Comparison of ENCODE assay signal across 8 cellular contexts in the genomic region with DNA sequence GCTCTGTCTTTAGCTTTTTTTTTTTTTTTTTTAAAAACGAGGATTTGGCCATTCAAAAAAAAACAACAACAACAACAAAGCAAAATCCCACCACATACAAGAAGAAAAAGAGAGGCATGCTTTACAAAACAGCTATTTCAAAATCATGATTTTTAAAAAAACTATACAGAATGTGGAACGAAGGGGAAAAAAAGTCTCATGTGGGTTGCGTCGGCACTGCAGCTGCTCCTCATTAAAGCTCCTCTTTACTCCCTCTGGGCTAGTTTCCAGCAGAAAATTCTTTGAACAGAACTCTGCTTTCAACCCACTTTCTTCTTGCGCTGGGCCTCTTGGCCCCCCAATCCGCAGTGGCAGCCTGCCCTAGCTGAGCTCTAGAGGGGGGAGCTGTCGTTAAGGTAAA. TPM values are rescaled to one million over a fixed set of nuclear protein-coding genes. Genes with fewer than 3 reads are reported as not detected.
A peak's percentile ranks its signal among the peaks of the same experiment; 100 is the strongest.
DNase-seq lines count a peak whose midpoint lies in the region; ATAC-seq and TF ChIP-seq lines count a peak whose summit lies in the region.
"Not testable (repeated sequence)": the region's sequence is repeated elsewhere in the genome, so short reads cannot be mapped to it uniquely, and the experiment has no call there.

No MANE protein-coding gene starts in this region.

- TF ChIP-seq POLR2A in heart left ventricle (IDR thresholded peaks at IDR 0.05); ovary (IDR thresholded peaks at IDR 0.05): not testable (repeated sequence)

- not testable (repeated sequence) for H3K4me2 ChIP-seq in GM23248 (ENCODE audit: unreplicated experiment)
- peak overlapping the region; percentile 40 for H3K4me2 ChIP-seq in smooth muscle cell

- not testable (repeated sequence) for H2AFZ ChIP-seq in GM23248; smooth muscle cell (ENCODE audit: low read depth)

- not testable (repeated sequence) for H3K9ac ChIP-seq in GM23248; smooth muscle cell (ENCODE audit: low read depth)

- WGBS in GM23248 (ENCODE audit: low coverage in 1 of 2, low lambda C conversion rate in 2 of 2, missing lambda C conversion rate in 2 of 2), 2 experiments, result 0 to 2% methylated on average over 7 of the region's 7 CpGs
- 9 to 26% (median 16%) methylated on average over 7 of the region's 7 CpGs for WGBS in heart left ventricle, 4 donors
- WGBS in ovary, 3 donors, result 1 to 2% (median 2%) methylated on average over 5 to 7 of the region's 7 CpGs
- 13% methylated on average over 7 of the region's 7 CpGs for WGBS in smooth muscle cell (ENCODE audit: low lambda C conversion rate)

- H3K27ac Mint-ChIP-seq in chondrocyte (ENCODE audit: unreplicated experiment) (peak overlapping the region; percentile 89), nephron (peak overlapping the region; percentile 90 to 95 (median 92))

- H3K9me3 Mint-ChIP-seq in chondrocyte (ENCODE audit: low read depth); nephron: not testable (repeated sequence)

- H4K20me1 ChIP-seq in GM23248 (ENCODE audit: insufficient read depth); smooth muscle cell (ENCODE audit: low read depth): not testable (repeated sequence)

- TF ChIP-seq EP300 in ovary (IDR thresholded peaks at IDR 0.05), result not testable (repeated sequence)

- not testable (repeated sequence) for DNase-seq in GM23248; chondrocyte (ENCODE audit: low spot score); smooth muscle cell (lab: John Stamatoyannopoulos, UW; ENCODE audit: unreplicated experiment)
- DNase-seq in heart left ventricle (peak in 4 of 5 donors; percentile 6 to 45 (median 18)), right atrium auricular region (ENCODE audit: low spot score) (peak; percentile 58), ovary (peak; percentile 26 to 56 (median 36))

- intact Hi-C loops in heart left ventricle (cut with DNase I); ovary (cut with DNase I): not testable (repeated sequence)

- not testable (repeated sequence) for H3F3A ChIP-seq in GM23248 (ENCODE audit: insufficient read depth); smooth muscle cell (ENCODE audit: low read depth)

- not testable (repeated sequence) for H3K4me3 ChIP-seq in GM23248, heart left ventricle, right atrium auricular region, ovary, smooth muscle cell

- in situ Hi-C loops in GM23248 (cut with MboI), result not testable (repeated sequence)

- H3K36me3 Mint-ChIP-seq in chondrocyte (ENCODE audit: low read depth); nephron (ENCODE audit: low read depth): not testable (repeated sequence)

- H3K4me3 Mint-ChIP-seq in chondrocyte (ENCODE audit: unreplicated experiment) (peak overlapping the region; percentile 60), nephron (peak overlapping the region in 2 of 3 experiments; percentile 50 to 64)

- H3K4me1 Mint-ChIP-seq in chondrocyte (ENCODE audit: low read depth); nephron: not testable (repeated sequence)

- H3K27ac ChIP-seq in GM23248, result peak overlapping the region; percentile 30; the same call in 1 of the 2 replicates
- not testable (repeated sequence) for H3K27ac ChIP-seq in heart left ventricle; right atrium auricular region; ovary; smooth muscle cell (ENCODE audit: low read depth)

- not testable (repeated sequence) for H3K27me3 Mint-ChIP-seq in chondrocyte (ENCODE audit: low read depth); nephron (ENCODE audit: low read depth)

- H3K9me2 ChIP-seq in GM23248 (ENCODE audit: insufficient read depth), result not testable (repeated sequence)

- ATAC-seq in SK-N-SH treated with all-trans-retinoic acid at 6 μM for 48 hours, heart left ventricle: not testable (repeated sequence)

- not testable (repeated sequence) for TF ChIP-seq CTCF in chondrocyte (IDR thresholded peaks at IDR 0.05); heart left ventricle (IDR thresholded peaks at IDR 0.05); right atrium auricular region (IDR thresholded peaks at IDR 0.05); nephron (IDR thresholded peaks at IDR 0.05; ENCODE audit: unreplicated experiment in 3 of 3); ovary (IDR thresholded peaks at IDR 0.05); smooth muscle cell (IDR thresholded peaks at IDR 0.05; ENCODE audit: borderline replicate concordance, insufficient read depth, poor library complexity, severe bottlenecking)

- peaks cover 13% of the 10 kb centered on the region for H3K4me1 ChIP-seq in GM23248 (ENCODE audit: insufficient read depth)
- H3K4me1 ChIP-seq in heart left ventricle; right atrium auricular region; ovary (ENCODE audit: insufficient read depth); smooth muscle cell (ENCODE audit: low read depth): not testable (repeated sequence)

- H3K27me3 ChIP-seq in GM23248 (replicated peaks; ENCODE audit: insufficient read depth); heart left ventricle; right atrium auricular region; ovary; smooth muscle cell (ENCODE audit: low read depth): not testable (repeated sequence)

- not testable (repeated sequence) for H3K36me3 ChIP-seq in GM23248 (ENCODE audit: low read depth); heart left ventricle; right atrium auricular region; ovary; smooth muscle cell (ENCODE audit: low read depth)

- not testable (repeated sequence) for H3K9me3 ChIP-seq in GM23248 (ENCODE audit: low read depth); heart left ventricle; right atrium auricular region; ovary; smooth muscle cell (replicated peaks; ENCODE audit: low read depth)

- H3K79me2 ChIP-seq in GM23248 (ENCODE audit: insufficient read depth), result peaks cover 25% of the 10 kb centered on the region
- H3K79me2 ChIP-seq in smooth muscle cell (ENCODE audit: low read depth), result not testable (repeated sequence)

TF ChIP-seq in SK-N-SH treated with all-trans-retinoic acid at 6 μM for 48 hours, 23 proteins besides CTCF, POLR2A, EP300 and RAD21:
- TF ChIP-seq TCF4 (CRISPR knock-in tag; IDR thresholded peaks at IDR 0.05; ENCODE audit: borderline replicate concordance), result 0 out of 2 replicates have a peak, but pooled peaks have one; percentile 24

RNA-seq across cellular contexts. Expression of a gene that starts 54.5 kb away (rescaled TPM):
- total RNA-seq in GM23248 (2014; rRNA removed; shearing (Covaris generic)), result 136 and 150 TPM in 2 replicates
- polyA plus RNA-seq in GM23248 (2016; fragmentation: Nextera tagmentation; extraction: Ambion mirVana), result 44.8 and 45.2 TPM in 2 replicates
- 193 to 229 TPM (median 195 TPM) in 3 replicates for total RNA-seq in chondrocyte
- 10 to 100 TPM; 16.3 to 68.7 (median 26.5) TPM for total RNA-seq in heart left ventricle
- polyA plus RNA-seq in heart left ventricle, result 10 to 100 TPM in 1 of 2 donors, 1 to 10 TPM in 1; 4.6 to 20.7 TPM
- total RNA-seq in right atrium auricular region, result 10 to 100 TPM; 26.7 to 45.9 TPM
- total RNA-seq in ovary, result 100 to 1,000 TPM in 5 of 7 donors, 10 to 100 TPM in 2; 52.3 to 149 (median 119) TPM
- 10 to 100 TPM; 21.3 to 70.6 TPM for polyA plus RNA-seq in ovary
- total RNA-seq in smooth muscle cell, result 122 and 133 TPM in 2 replicates
- 50.3 and 56.0 TPM in 2 replicates for polyA plus RNA-seq in smooth muscle cell
